20 cellular contexts compared by ENCODE assay signal in the genomic region with DNA sequence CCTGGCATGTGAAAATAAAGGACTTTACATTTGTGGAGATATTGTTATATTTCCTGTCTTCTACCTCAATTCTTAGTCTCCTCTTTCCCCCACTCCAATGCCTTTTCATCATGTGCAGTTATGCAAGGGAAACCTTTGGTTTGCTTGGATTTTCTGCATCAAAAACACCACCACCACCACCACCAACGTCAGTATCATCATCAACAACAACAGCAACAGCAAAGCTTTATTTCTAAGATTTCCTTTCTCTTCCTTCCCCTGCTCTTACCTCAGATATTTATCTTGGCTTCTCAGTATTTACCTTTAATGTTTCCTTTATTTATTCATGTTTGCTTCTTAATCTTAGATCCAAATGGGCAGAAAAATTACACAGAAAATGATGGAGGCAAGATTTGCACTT. TPM values are rescaled to one million over a fixed set of nuclear protein-coding genes. Genes with fewer than 3 reads are reported as not detected.
DNase-seq lines count a peak whose midpoint lies in the region; ATAC-seq, FAIRE-seq and TF ChIP-seq lines count a peak whose summit lies in the region.
"Had no signal": no experiment of that assay in that cellular context is flagged by ENCODE, and none has a peak within 500 bp of the region (broad histone marks: within the 10 kb centered on the region; RNA-seq: fewer than 3 reads in every experiment).

No MANE protein-coding gene starts in this region.

- H3K27ac Mint-ChIP-seq in activated CD8-positive, alpha-beta T cell treated with anti-CD3 and anti-CD28 coated beads, Interleukin-2, amount 10 ng/mL, durations not matched to agents 7 days and 5 days, result peak overlapping the region; percentile 26
- H3K27ac Mint-ChIP-seq in activated CD8-positive, alpha-beta T cell treated with anti-CD3 and anti-CD28 coated beads for 36 hours, result no peak overlapping the region
- peak overlapping the region in 5 of 7 donors; percentile 16 to 84 (median 52) for H3K27ac Mint-ChIP-seq in CD4-positive, alpha-beta memory T cell
- H3K27ac Mint-ChIP-seq in T-helper 2 cell treated with Interferon-gamma antibody and Interleukin-4, amounts not matched to agents 5 μg/mL and 100 μg/mL, for 36 hours, result no peak overlapping the region
- peak overlapping the region; percentile 36 for H3K27ac Mint-ChIP-seq in stimulated activated effector memory CD8-positive, alpha-beta T cell treated with anti-CD3 and anti-CD28 coated beads, Interleukin-12 subunit alpha, Interleukin-12 subunit beta, amount 100 ng/mL, for 72 hours
- H3K27ac Mint-ChIP-seq: CD4-positive, alpha-beta T cell; HFFc6 had no signal

- no peaks in the 10 kb centered on the region for H3K27me3 ChIP-seq in CD4-positive, alpha-beta memory T cell (ENCODE audit: insufficient read depth, low read length)
- no peaks in the 10 kb centered on the region for H3K27me3 ChIP-seq in small intestine (ENCODE audit: control insufficient read depth in 2 of 2, insufficient read depth in 2 of 2, low read length in 2 of 2)
- H3K27me3 ChIP-seq: BLaER1 treated with 17β-estradiol and CSF1 and Interleukin-3, amounts not matched to agents 10 nM and 100 nM had no signal

- DNase-seq in activated CD8-positive, alpha-beta T cell treated with anti-CD3 and anti-CD28 coated beads, Interleukin-2, amount 10 ng/mL, durations not matched to agents 7 days and 5 days, result no peak
- DNase-seq in activated CD8-positive, alpha-beta T cell treated with anti-CD3 and anti-CD28 coated beads for 36 hours, result no peak
- DNase-seq in CD4-positive, alpha-beta memory T cell, result peak in 4 of 5 donors; percentile 16 to 49 (median 24)
- DNase-seq in T-helper 2 cell treated with Interferon-gamma antibody and Interleukin-4, amounts not matched to agents 5 μg/mL and 100 μg/mL, for 36 hours (ENCODE audit: low spot score), result no peak
- no peak for DNase-seq in stimulated activated effector memory CD8-positive, alpha-beta T cell treated with anti-CD3 and anti-CD28 coated beads, Interleukin-12 subunit alpha, Interleukin-12 subunit beta, amount 100 ng/mL, for 72 hours (ENCODE audit: low spot score in 2 of 2)
- DNase-seq in small intestine, result no peak
- DNase-seq in ureter (ENCODE audit: low spot score), result no peak
- DNase-seq: ACHN; CD4-positive, alpha-beta T cell; COR-L47; DMS153; DMS79 treated with DMSO at 0.1 percent for 48 hours; EL; HCEC 1CT; HFFc6 had no signal

- H3K9me3 Mint-ChIP-seq in activated CD8-positive, alpha-beta T cell treated with anti-CD3 and anti-CD28 coated beads, Interleukin-2, amount 10 ng/mL, durations not matched to agents 7 days and 5 days (ENCODE audit: insufficient read depth), result no peaks in the 10 kb centered on the region
- H3K9me3 Mint-ChIP-seq in activated CD8-positive, alpha-beta T cell treated with anti-CD3 and anti-CD28 coated beads for 36 hours, result no peaks in the 10 kb centered on the region
- no peaks in the 10 kb centered on the region for H3K9me3 Mint-ChIP-seq in CD4-positive, alpha-beta memory T cell
- no peaks in the 10 kb centered on the region for H3K9me3 Mint-ChIP-seq in T-helper 2 cell treated with Interferon-gamma antibody and Interleukin-4, amounts not matched to agents 5 μg/mL and 100 μg/mL, for 36 hours
- H3K9me3 Mint-ChIP-seq in stimulated activated effector memory CD8-positive, alpha-beta T cell treated with anti-CD3 and anti-CD28 coated beads, Interleukin-12 subunit alpha, Interleukin-12 subunit beta, amount 100 ng/mL, for 72 hours, result no peaks in the 10 kb centered on the region
- H3K9me3 Mint-ChIP-seq: CD4-positive, alpha-beta T cell had no signal

- WGBS in small intestine, 3 donors, result 40 to 52% (median 46%) methylated on average over 1 of the region's 1 CpG

- peaks cover 14% of the 10 kb centered on the region for H3K4me1 ChIP-seq in CD4-positive, alpha-beta memory T cell (ENCODE audit: insufficient read depth, low read length)
- no peaks in the 10 kb centered on the region for H3K4me1 ChIP-seq in small intestine (ENCODE audit: control insufficient read depth in 2 of 2, insufficient read depth in 1 of 2, low read depth in 1 of 2, low read length in 1 of 2)

- H3K27me3 Mint-ChIP-seq in activated CD8-positive, alpha-beta T cell treated with anti-CD3 and anti-CD28 coated beads, Interleukin-2, amount 10 ng/mL, durations not matched to agents 7 days and 5 days (ENCODE audit: low read depth), result peaks cover 2% of the 10 kb centered on the region
- H3K27me3 Mint-ChIP-seq in activated CD8-positive, alpha-beta T cell treated with anti-CD3 and anti-CD28 coated beads for 36 hours, result no peaks in the 10 kb centered on the region
- H3K27me3 Mint-ChIP-seq in CD4-positive, alpha-beta memory T cell, result no peaks in the 10 kb centered on the region
- H3K27me3 Mint-ChIP-seq in T-helper 2 cell treated with Interferon-gamma antibody and Interleukin-4, amounts not matched to agents 5 μg/mL and 100 μg/mL, for 36 hours (ENCODE audit: low read depth), result peaks cover 4% of the 10 kb centered on the region
- H3K27me3 Mint-ChIP-seq: CD4-positive, alpha-beta T cell had no signal

- intact Hi-C loops in activated CD8-positive, alpha-beta T cell treated with anti-CD3 and anti-CD28 coated beads for 36 hours (cut with micrococcal nuclease), result no loop called here
- intact Hi-C loops in CD4-positive, alpha-beta memory T cell (cut with micrococcal nuclease), result no loop called here

- POLR2A ChIA-PET in activated CD8-positive, alpha-beta T cell treated with anti-CD3 and anti-CD28 coated beads, Interleukin-2, amount 10 ng/mL, durations not matched to agents 7 days and 5 days (lab: Charles Lee), result interaction anchor here (0.6 kb wide), 1 partner anchor 261 kb away, joined by 3 read pairs; no protein-coding TSS in a partner anchor
- POLR2A ChIA-PET in activated CD8-positive, alpha-beta T cell treated with anti-CD3 and anti-CD28 coated beads for 36 hours (lab: Charles Lee), result no interaction called here
- POLR2A ChIA-PET in CD4-positive, alpha-beta memory T cell (lab: Charles Lee; ENCODE audit: partially characterized antibody), result interaction anchor here (2.3 kb wide), 1 partner anchor 25 kb away, joined by 5 read pairs; no protein-coding TSS in a partner anchor

- no peak for FAIRE-seq in small intestine (lab: Jason Lieb, UNC)
- FAIRE-seq: D721Med, G401.6, GM12891 had no signal

- H3K4me1 Mint-ChIP-seq in activated CD8-positive, alpha-beta T cell treated with anti-CD3 and anti-CD28 coated beads, Interleukin-2, amount 10 ng/mL, durations not matched to agents 7 days and 5 days (ENCODE audit: low read depth), result peaks cover 25% of the 10 kb centered on the region
- H3K4me1 Mint-ChIP-seq in activated CD8-positive, alpha-beta T cell treated with anti-CD3 and anti-CD28 coated beads for 36 hours (ENCODE audit: low read depth), result peaks cover 6% of the 10 kb centered on the region
- H3K4me1 Mint-ChIP-seq in CD4-positive, alpha-beta memory T cell, result peaks cover 5 to 15% (median 9%) of the 10 kb centered on the region in 4 donors
- peaks cover 23% of the 10 kb centered on the region for H3K4me1 Mint-ChIP-seq in T-helper 2 cell treated with Interferon-gamma antibody and Interleukin-4, amounts not matched to agents 5 μg/mL and 100 μg/mL, for 36 hours (ENCODE audit: low read depth)
- no peaks in the 10 kb centered on the region for H3K4me1 Mint-ChIP-seq in stimulated activated effector memory CD8-positive, alpha-beta T cell treated with anti-CD3 and anti-CD28 coated beads, Interleukin-12 subunit alpha, Interleukin-12 subunit beta, amount 100 ng/mL, for 72 hours

- no peaks in the 10 kb centered on the region for H3K9me3 ChIP-seq in CD4-positive, alpha-beta memory T cell (ENCODE audit: control insufficient read depth in 1 of 2, low read length in 2 of 2)
- H3K9me3 ChIP-seq in small intestine (ENCODE audit: control insufficient read depth, low read depth), result no peaks in the 10 kb centered on the region

- H3K36me3 Mint-ChIP-seq in activated CD8-positive, alpha-beta T cell treated with anti-CD3 and anti-CD28 coated beads, Interleukin-2, amount 10 ng/mL, durations not matched to agents 7 days and 5 days (ENCODE audit: low read depth), result peaks cover 3% of the 10 kb centered on the region
- no peaks in the 10 kb centered on the region for H3K36me3 Mint-ChIP-seq in activated CD8-positive, alpha-beta T cell treated with anti-CD3 and anti-CD28 coated beads for 36 hours (ENCODE audit: low read depth)
- no peaks in the 10 kb centered on the region for H3K36me3 Mint-ChIP-seq in CD4-positive, alpha-beta memory T cell
- no peaks in the 10 kb centered on the region for H3K36me3 Mint-ChIP-seq in T-helper 2 cell treated with Interferon-gamma antibody and Interleukin-4, amounts not matched to agents 5 μg/mL and 100 μg/mL, for 36 hours (ENCODE audit: low read depth)
- H3K36me3 Mint-ChIP-seq in stimulated activated effector memory CD8-positive, alpha-beta T cell treated with anti-CD3 and anti-CD28 coated beads, Interleukin-12 subunit alpha, Interleukin-12 subunit beta, amount 100 ng/mL, for 72 hours, result no peaks in the 10 kb centered on the region

- H3K4me3 Mint-ChIP-seq in activated CD8-positive, alpha-beta T cell treated with anti-CD3 and anti-CD28 coated beads, Interleukin-2, amount 10 ng/mL, durations not matched to agents 7 days and 5 days, result no peak overlapping the region
- no peak overlapping the region for H3K4me3 Mint-ChIP-seq in activated CD8-positive, alpha-beta T cell treated with anti-CD3 and anti-CD28 coated beads for 36 hours
- H3K4me3 Mint-ChIP-seq in CD4-positive, alpha-beta memory T cell, result peak overlapping the region in 3 of 8 donors; percentile 3 to 57 (median 15)
- H3K4me3 Mint-ChIP-seq in T-helper 2 cell treated with Interferon-gamma antibody and Interleukin-4, amounts not matched to agents 5 μg/mL and 100 μg/mL, for 36 hours, result peak overlapping the region; percentile 18
- no peak overlapping the region for H3K4me3 Mint-ChIP-seq in stimulated activated effector memory CD8-positive, alpha-beta T cell treated with anti-CD3 and anti-CD28 coated beads, Interleukin-12 subunit alpha, Interleukin-12 subunit beta, amount 100 ng/mL, for 72 hours
- H3K4me3 Mint-ChIP-seq: CD4-positive, alpha-beta T cell; HFFc6 had no signal

- ATAC-seq in activated CD8-positive, alpha-beta T cell treated with anti-CD3 and anti-CD28 coated beads, Interleukin-2, amount 10 ng/mL, durations not matched to agents 7 days and 5 days, result no peak
- ATAC-seq in activated CD8-positive, alpha-beta T cell treated with anti-CD3 and anti-CD28 coated beads for 36 hours, result no peak
- ATAC-seq in stimulated activated effector memory CD8-positive, alpha-beta T cell treated with anti-CD3 and anti-CD28 coated beads, Interleukin-12 subunit alpha, Interleukin-12 subunit beta, amount 100 ng/mL, for 72 hours, result no peak

- no peaks in the 10 kb centered on the region for H3K36me3 ChIP-seq in CD4-positive, alpha-beta memory T cell (ENCODE audit: insufficient read depth, low read length)
- H3K36me3 ChIP-seq in small intestine (ENCODE audit: control insufficient read depth in 2 of 2, insufficient read depth in 2 of 2, low read length in 2 of 2), result no peaks in the 10 kb centered on the region
- H3K36me3 ChIP-seq: BLaER1 treated with 17β-estradiol and CSF1 and Interleukin-3, amounts not matched to agents 10 nM and 100 nM had no signal

- CTCF ChIA-PET in activated CD8-positive, alpha-beta T cell treated with anti-CD3 and anti-CD28 coated beads, Interleukin-2, amount 10 ng/mL, durations not matched to agents 7 days and 5 days (lab: Charles Lee), result interaction anchor here (0.9 to 1.5 kb wide), 6 partner anchors 10 to 288 kb away, joined by 3 to 5 read pairs (median 3); no protein-coding TSS in a partner anchor
- CTCF ChIA-PET in activated CD8-positive, alpha-beta T cell treated with anti-CD3 and anti-CD28 coated beads for 36 hours (lab: Charles Lee), result no interaction called here
- CTCF ChIA-PET in CD4-positive, alpha-beta memory T cell (lab: Charles Lee; ENCODE audit: partially characterized antibody), result no interaction called here

- no peak for TF ChIP-seq CTCF in activated CD8-positive, alpha-beta T cell treated with anti-CD3 and anti-CD28 coated beads for 36 hours (IDR thresholded peaks at IDR 0.05)

- H3K4me3 ChIP-seq in CD4-positive, alpha-beta memory T cell (ENCODE audit: low read length in 2 of 2), result no peak overlapping the region
- H3K4me3 ChIP-seq in small intestine (ENCODE audit: low read depth in 1 of 2, low read length in 2 of 2), result no peak overlapping the region
- H3K4me3 ChIP-seq: BLaER1 treated with 17β-estradiol and CSF1 and Interleukin-3, amounts not matched to agents 10 nM and 100 nM had no signal

- H3K27ac ChIP-seq in CD4-positive, alpha-beta memory T cell (ENCODE audit: low read depth, low read length), result no peak overlapping the region
- H3K27ac ChIP-seq in small intestine (ENCODE audit: low read depth in 1 of 2, low read length in 1 of 2), result no peak overlapping the region
- H3K27ac ChIP-seq: BLaER1 treated with 17β-estradiol and CSF1 and Interleukin-3, amounts not matched to agents 10 nM and 100 nM had no signal

RNA-seq across cellular contexts. Expression of a gene that starts 26.1 kb away (rescaled TPM):
- 100 to 1,000 TPM; 219 to 226 TPM for total RNA-seq in activated CD8-positive, alpha-beta T cell treated with anti-CD3 and anti-CD28 coated beads, Interleukin-2, amount 10 ng/mL, durations not matched to agents 7 days and 5 days
- total RNA-seq in activated CD8-positive, alpha-beta T cell treated with anti-CD3 and anti-CD28 coated beads for 36 hours, result 100 to 1,000 TPM in 1 of 2 experiments, 10 to 100 TPM in 1; 97.0 to 103 TPM
- total RNA-seq in CD4-positive, alpha-beta memory T cell, result 100 to 1,000 TPM; 306 to 308 TPM
- 1,000 to 10,000 TPM in 1 of 2 donors, 100 to 1,000 TPM in 1; 368 to 1,556 TPM for polyA plus RNA-seq in CD4-positive, alpha-beta memory T cell
- polyA plus RNA-seq in small intestine, result 10 to 100 TPM in 1 of 3 donors, 1 to 10 TPM in 2; 4.5 to 24.8 (median 5.4) TPM
- 23.2 TPM for total RNA-seq in ureter
- total RNA-seq: HFFc6, HT1080 had no signal

Comparison
In these comparisons a context has a peak if more than half of its experiments do, and no peak if none do; other contexts are left out.
1. H3K27ac Mint-ChIP-seq: peak in activated CD8-positive, alpha-beta T cell treated with anti-CD3 and anti-CD28 coated beads, Interleukin-2, amount 10 ng/mL, durations not matched to agents 7 days and 5 days (single experiment), CD4-positive, alpha-beta memory T cell (5 of 7) and stimulated activated effector memory CD8-positive, alpha-beta T cell treated with anti-CD3 and anti-CD28 coated beads, Interleukin-12 subunit alpha, Interleukin-12 subunit beta, amount 100 ng/mL, for 72 hours (single experiment); none in activated CD8-positive, alpha-beta T cell treated with anti-CD3 and anti-CD28 coated beads for 36 hours (single experiment) and T-helper 2 cell treated with Interferon-gamma antibody and Interleukin-4, amounts not matched to agents 5 μg/mL and 100 μg/mL, for 36 hours (single experiment).
2. DNase-seq: peak in CD4-positive, alpha-beta memory T cell (4 of 5); none in activated CD8-positive, alpha-beta T cell treated with anti-CD3 and anti-CD28 coated beads, Interleukin-2, amount 10 ng/mL, durations not matched to agents 7 days and 5 days (single experiment), activated CD8-positive, alpha-beta T cell treated with anti-CD3 and anti-CD28 coated beads for 36 hours (single experiment), T-helper 2 cell treated with Interferon-gamma antibody and Interleukin-4, amounts not matched to agents 5 μg/mL and 100 μg/mL, for 36 hours (single experiment), stimulated activated effector memory CD8-positive, alpha-beta T cell treated with anti-CD3 and anti-CD28 coated beads, Interleukin-12 subunit alpha, Interleukin-12 subunit beta, amount 100 ng/mL, for 72 hours (0 of 2), small intestine (single experiment) and ureter (single experiment).